ENCODE assay signal across 15 cellular contexts in the genomic region with DNA sequence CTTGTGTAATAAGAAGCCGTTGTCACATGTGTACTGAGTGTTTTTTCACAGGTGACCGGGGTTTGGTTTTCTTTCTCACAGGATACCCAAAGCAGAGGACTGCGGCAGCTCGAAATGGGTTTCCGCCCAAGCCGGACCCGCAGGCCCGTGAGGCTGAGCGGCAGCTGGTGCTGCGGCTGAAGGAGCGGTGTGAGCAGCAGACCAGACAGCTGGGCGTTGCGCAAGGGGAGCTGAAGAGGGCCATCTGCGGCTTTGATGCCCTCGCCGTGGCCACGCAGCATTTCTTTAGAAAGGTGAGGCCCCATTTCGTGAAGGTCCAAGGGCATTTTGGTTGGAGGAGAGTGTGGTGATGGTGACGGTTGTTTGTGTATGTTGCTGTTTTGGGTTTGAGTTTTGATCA.
"Had no signal": no experiment of that assay in that cellular context is flagged by ENCODE, and none has a peak within 500 bp of the region (broad histone marks: within the 10 kb centered on the region; RNA-seq: fewer than 3 reads in every experiment).

No MANE protein-coding gene starts in this region.

- H3K4me3 Mint-ChIP-seq: activated CD4-positive, alpha-beta memory T cell treated with anti-CD3 and anti-CD28 coated beads, Interleukin-2, amount 10 ng/mL, durations not matched to agents 7 days and 5 days; activated CD4-positive, alpha-beta T cell treated with anti-CD3 and anti-CD28 coated beads for 36 hours; activated T-cell treated with anti-CD3 and anti-CD28 coated beads, Interleukin-2, amount 50 U/mL, for 24 hours; endodermal cell; naive thymus-derived CD8-positive, alpha-beta T cell; stimulated activated effector memory CD8-positive, alpha-beta T cell treated with anti-CD3 and anti-CD28 coated beads, Interleukin-12 subunit alpha, Interleukin-12 subunit beta, amount 100 ng/mL, for 72 hours had no signal

- FAIRE-seq: islet of Langerhans, urothelium cell line had no signal

- H3K4me1 ChIP-seq: gastroesophageal sphincter had no signal

- DNase-seq: activated CD4-positive, alpha-beta memory T cell treated with anti-CD3 and anti-CD28 coated beads, Interleukin-2, amount 10 ng/mL, durations not matched to agents 7 days and 5 days; activated CD4-positive, alpha-beta T cell treated with anti-CD3 and anti-CD28 coated beads for 36 hours; activated naive CD4-positive, alpha-beta T cell treated with anti-CD3 and anti-CD28 coated beads, Interleukin-2, amount 50 U/mL, for 16 hours; activated T-cell treated with anti-CD3 and anti-CD28 coated beads, Interleukin-2, amount 50 U/mL, for 24 hours; endodermal cell; left colon; midbrain; naive thymus-derived CD8-positive, alpha-beta T cell had no signal

- H3K4me1 Mint-ChIP-seq: activated CD4-positive, alpha-beta memory T cell treated with anti-CD3 and anti-CD28 coated beads, Interleukin-2, amount 10 ng/mL, durations not matched to agents 7 days and 5 days; activated CD4-positive, alpha-beta T cell treated with anti-CD3 and anti-CD28 coated beads for 36 hours; stimulated activated effector memory CD8-positive, alpha-beta T cell treated with anti-CD3 and anti-CD28 coated beads, Interleukin-12 subunit alpha, Interleukin-12 subunit beta, amount 100 ng/mL, for 72 hours had no signal

- H3K9me3 Mint-ChIP-seq: activated CD4-positive, alpha-beta memory T cell treated with anti-CD3 and anti-CD28 coated beads, Interleukin-2, amount 10 ng/mL, durations not matched to agents 7 days and 5 days; activated T-cell treated with anti-CD3 and anti-CD28 coated beads, Interleukin-2, amount 50 U/mL, for 24 hours; endodermal cell; naive thymus-derived CD8-positive, alpha-beta T cell; stimulated activated effector memory CD8-positive, alpha-beta T cell treated with anti-CD3 and anti-CD28 coated beads, Interleukin-12 subunit alpha, Interleukin-12 subunit beta, amount 100 ng/mL, for 72 hours had no signal

- H3K36me3 ChIP-seq: cardiac muscle cell, gastroesophageal sphincter, neutrophil had no signal

- ATAC-seq: activated CD4-positive, alpha-beta T cell treated with anti-CD3 and anti-CD28 coated beads for 36 hours; gastroesophageal sphincter; left colon; naive thymus-derived CD8-positive, alpha-beta T cell; stimulated activated effector memory CD8-positive, alpha-beta T cell treated with anti-CD3 and anti-CD28 coated beads, Interleukin-12 subunit alpha, Interleukin-12 subunit beta, amount 100 ng/mL, for 72 hours had no signal

- H3K36me3 Mint-ChIP-seq: naive thymus-derived CD8-positive, alpha-beta T cell; stimulated activated effector memory CD8-positive, alpha-beta T cell treated with anti-CD3 and anti-CD28 coated beads, Interleukin-12 subunit alpha, Interleukin-12 subunit beta, amount 100 ng/mL, for 72 hours had no signal

- H3K27me3 Mint-ChIP-seq: activated CD4-positive, alpha-beta T cell treated with anti-CD3 and anti-CD28 coated beads for 36 hours had no signal

- H3K4me3 ChIP-seq: cardiac muscle cell, gastroesophageal sphincter, lung had no signal

- H3K27ac ChIP-seq: cardiac muscle cell, gastroesophageal sphincter, neutrophil had no signal

- H3K27me3 ChIP-seq: gastroesophageal sphincter had no signal

- H3K27ac Mint-ChIP-seq: activated CD4-positive, alpha-beta memory T cell treated with anti-CD3 and anti-CD28 coated beads, Interleukin-2, amount 10 ng/mL, durations not matched to agents 7 days and 5 days; activated CD4-positive, alpha-beta T cell treated with anti-CD3 and anti-CD28 coated beads for 36 hours; activated T-cell treated with anti-CD3 and anti-CD28 coated beads, Interleukin-2, amount 50 U/mL, for 24 hours; endodermal cell; naive thymus-derived CD8-positive, alpha-beta T cell; stimulated activated effector memory CD8-positive, alpha-beta T cell treated with anti-CD3 and anti-CD28 coated beads, Interleukin-12 subunit alpha, Interleukin-12 subunit beta, amount 100 ng/mL, for 72 hours had no signal
